19 cellular contexts compared by ENCODE assay signal in the genomic region with DNA sequence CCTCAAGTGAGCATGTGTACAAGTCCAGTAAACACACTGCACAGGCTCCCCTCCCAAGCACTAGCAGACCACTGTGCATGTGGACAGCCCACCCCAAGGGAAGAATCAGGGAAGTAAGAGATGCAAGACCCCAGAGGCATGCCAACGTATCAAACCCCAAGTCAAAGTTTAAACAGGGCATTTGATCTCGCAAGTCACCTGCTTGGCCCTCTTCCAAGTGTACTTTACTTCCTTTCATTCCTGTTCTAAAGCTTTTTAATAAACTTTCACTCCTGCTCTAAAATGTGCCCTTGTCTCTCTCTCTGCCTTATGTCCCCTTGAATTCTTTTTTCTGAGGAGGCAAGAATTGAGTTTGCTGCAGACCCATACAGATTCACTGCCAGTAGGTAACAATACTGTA.
A peak's percentile ranks its signal among the peaks of the same experiment; 100 is the strongest.
DNase-seq lines count a peak whose midpoint lies in the region; ATAC-seq, FAIRE-seq and TF ChIP-seq lines count a peak whose summit lies in the region.
"Had no signal": no experiment of that assay in that cellular context is flagged by ENCODE, and none has a peak within 500 bp of the region (broad histone marks: within the 10 kb centered on the region; RNA-seq: fewer than 3 reads in every experiment).

No MANE protein-coding gene starts in this region.

- intact Hi-C loops in IMR-90 (cut with micrococcal nuclease) = loop anchor here (5.0 kb wide), 1 partner anchor 108 kb away; no protein-coding TSS in a partner anchor
- intact Hi-C loops in kidney (cut with DNase I) = no loop called here

- TF ChIP-seq POLR2A in IMR-90 (IDR thresholded peaks at IDR 0.05; ENCODE audit: low read depth, low read length) = no peak

- H3K4me3 ChIP-seq in GM23338 = no peak overlapping the region
- H3K4me3 ChIP-seq in IMR-90 (ENCODE audit: insufficient read depth, low read depth, low read length) = no peak overlapping the region
- H3K4me3 ChIP-seq in kidney (ENCODE audit: low read length in 2 of 2) = peak overlapping the region; percentile 18 to 35
- no peak overlapping the region for H3K4me3 ChIP-seq in mesenchymal stem cell (ENCODE audit: insufficient read depth in 1 of 2, low read depth in 1 of 2, low read length in 2 of 2)

- no peak overlapping the region for H3K4me2 ChIP-seq in GM23338
- H3K4me2 ChIP-seq in IMR-90 (ENCODE audit: low read depth, low read length) = no peak overlapping the region
- H3K4me2 ChIP-seq in mesenchymal stem cell (ENCODE audit: low read length, poor library complexity, severe bottlenecking) = no peak overlapping the region

- DNase-seq in GM23338 (ENCODE audit: low spot score) (no peak), IMR-90 (no peak), kidney (no peak), mesenchymal stem cell (no peak), DMS 273 (lab: John Stamatoyannopoulos, UW; ENCODE audit: unreplicated experiment) (no peak), midbrain (lab: John Stamatoyannopoulos, UW) (no peak)
- DNase-seq in activated naive CD8-positive, alpha-beta T cell treated with anti-CD3 and anti-CD28 coated beads, Interleukin-2, amount 50 U/mL, for 24 hours = no peak
- DNase-seq in stimulated activated naive B cell treated with anti-CD40 and anti-IgM and Interleukin-4, amounts not matched to agents 10 μg/mL and 1 μg/mL and 100 μg/mL, for 72 hours = no peak
- DNase-seq: ACHN; BE2C; C1 segment of cervical spinal cord; CD4-positive, CD25-positive, alpha-beta regulatory T cell; CD8-positive, alpha-beta memory T cell; COR-L47; GF-D8; HCEC 1CT; KBM-7 had no signal

- FAIRE-seq in kidney (lab: Jason Lieb, UNC) = no peak
- FAIRE-seq: A204.1, H54 had no signal

- H3K36me3 Mint-ChIP-seq in GM23338 (ENCODE audit: low read depth) = no peaks in the 10 kb centered on the region
- no peaks in the 10 kb centered on the region for H3K36me3 Mint-ChIP-seq in activated naive CD8-positive, alpha-beta T cell treated with anti-CD3 and anti-CD28 coated beads, Interleukin-2, amount 50 U/mL, for 24 hours (ENCODE audit: low read depth)
- H3K36me3 Mint-ChIP-seq in stimulated activated naive B cell treated with anti-CD40 and anti-IgM and Interleukin-4, amounts not matched to agents 10 μg/mL and 1 μg/mL and 100 μg/mL, for 72 hours = no peaks in the 10 kb centered on the region
- H3K36me3 Mint-ChIP-seq: CD4-positive, CD25-positive, alpha-beta regulatory T cell; CD8-positive, alpha-beta memory T cell had no signal

- H3K18ac ChIP-seq in IMR-90 (ENCODE audit: low read depth, low read length) (no peak overlapping the region), mesenchymal stem cell (ENCODE audit: low read depth in 1 of 2, low read length in 2 of 2) (no peak overlapping the region)

- H3K9ac ChIP-seq in IMR-90 (ENCODE audit: low read depth, low read length) (no peak overlapping the region), kidney (ENCODE audit: low read length in 2 of 2) (no peak overlapping the region), mesenchymal stem cell (ENCODE audit: low read length) (no peak overlapping the region)

- H3K27me3 ChIP-seq in GM23338 (ENCODE audit: insufficient read depth) (no peaks in the 10 kb centered on the region), IMR-90 (ENCODE audit: control insufficient read depth, insufficient read depth, low read length) (no peaks in the 10 kb centered on the region), mesenchymal stem cell (ENCODE audit: control insufficient read depth in 1 of 2, insufficient read depth in 1 of 2, low read length in 2 of 2) (no peaks in the 10 kb centered on the region)
- H3K27me3 ChIP-seq: BE2C had no signal

- H3K4me1 Mint-ChIP-seq in GM23338 = peaks cover 14% of the 10 kb centered on the region
- no peaks in the 10 kb centered on the region for H3K4me1 Mint-ChIP-seq in activated naive CD8-positive, alpha-beta T cell treated with anti-CD3 and anti-CD28 coated beads, Interleukin-2, amount 50 U/mL, for 24 hours
- no peaks in the 10 kb centered on the region for H3K4me1 Mint-ChIP-seq in stimulated activated naive B cell treated with anti-CD40 and anti-IgM and Interleukin-4, amounts not matched to agents 10 μg/mL and 1 μg/mL and 100 μg/mL, for 72 hours
- H3K4me1 Mint-ChIP-seq: CD4-positive, CD25-positive, alpha-beta regulatory T cell; CD8-positive, alpha-beta memory T cell had no signal

- H4K5ac ChIP-seq in IMR-90 (ENCODE audit: low read depth, low read length) = no peak overlapping the region

- BruUV-seq in IMR-90 (replicated peaks; lab: Mats Ljungman, UMichigan) = no TSS peak

- no peak overlapping the region for H2BK12ac ChIP-seq in mesenchymal stem cell (ENCODE audit: low read length in 2 of 2)

- H2BK5ac ChIP-seq in IMR-90 (ENCODE audit: low read depth, low read length, poor library complexity, severe bottlenecking) = no peak overlapping the region
- H2BK5ac ChIP-seq in mesenchymal stem cell (ENCODE audit: low read depth, low read length, poor library complexity, severe bottlenecking) = no peak overlapping the region

- TF ChIP-seq CTCF in GM23338 (conservative IDR thresholded peaks at IDR 0.05; ENCODE audit: low read depth in 2 of 2) = no peak
- TF ChIP-seq CTCF in IMR-90 (conservative IDR thresholded peaks at IDR 0.05; ENCODE audit: low read depth, low read length) = no peak
- TF ChIP-seq CTCF in kidney (IDR thresholded peaks at IDR 0.05; ENCODE audit: borderline replicate concordance, extremely low read depth, insufficient read depth) = no peak

- H3K4me3 Mint-ChIP-seq in GM23338 = no peak overlapping the region
- H3K4me3 Mint-ChIP-seq in activated naive CD8-positive, alpha-beta T cell treated with anti-CD3 and anti-CD28 coated beads, Interleukin-2, amount 50 U/mL, for 24 hours = no peak overlapping the region
- H3K4me3 Mint-ChIP-seq in stimulated activated naive B cell treated with anti-CD40 and anti-IgM and Interleukin-4, amounts not matched to agents 10 μg/mL and 1 μg/mL and 100 μg/mL, for 72 hours = no peak overlapping the region
- H3K4me3 Mint-ChIP-seq: CD4-positive, CD25-positive, alpha-beta regulatory T cell; CD8-positive, alpha-beta memory T cell had no signal

- in situ Hi-C loops in IMR-90 (cut with MboI; ENCODE audit: low sequenced_read_pairs) = loop anchor here (25.0 kb wide), 1 partner anchor 518 kb away; no protein-coding TSS in a partner anchor

- H3K36me3 ChIP-seq in GM23338 (ENCODE audit: insufficient read depth) = no peaks in the 10 kb centered on the region
- no peaks in the 10 kb centered on the region for H3K36me3 ChIP-seq in IMR-90 (ENCODE audit: control insufficient read depth, insufficient read depth, low read length)
- H3K36me3 ChIP-seq in kidney (ENCODE audit: control insufficient read depth in 1 of 2, insufficient read depth in 2 of 2, low read length in 2 of 2) = no peaks in the 10 kb centered on the region
- no peaks in the 10 kb centered on the region for H3K36me3 ChIP-seq in mesenchymal stem cell (ENCODE audit: control insufficient read depth in 1 of 2, insufficient read depth in 2 of 2, low read depth in 1 of 2, low read length in 2 of 2)
- H3K36me3 ChIP-seq: BE2C had no signal

- no peak overlapping the region for H3K23ac ChIP-seq in IMR-90 (ENCODE audit: low read depth, low read length)
- H3K23ac ChIP-seq in mesenchymal stem cell (ENCODE audit: low read length in 2 of 2) = no peak overlapping the region

- H3K4me1 ChIP-seq in GM23338 (ENCODE audit: insufficient read depth) = peaks cover 11% of the 10 kb centered on the region
- peaks cover 3% of the 10 kb centered on the region; the same call in 1 of the 2 replicates for H3K4me1 ChIP-seq in IMR-90 (ENCODE audit: control insufficient read depth, insufficient read depth, low read length)
- H3K4me1 ChIP-seq in kidney (ENCODE audit: control insufficient read depth in 1 of 2, insufficient read depth in 1 of 2, low read depth in 1 of 2, low read length in 2 of 2) = peaks cover 0 to 2% of the 10 kb centered on the region in 2 donors
- peaks cover 1% of the 10 kb centered on the region for H3K4me1 ChIP-seq in mesenchymal stem cell (ENCODE audit: control insufficient read depth, insufficient read depth, low read depth, low read length)
- H3K4me1 ChIP-seq: BE2C had no signal

- CTCF ChIA-PET in IMR-90 (lab: Yijun Ruan, JAX) = interaction anchor here (0.6 kb wide), 1 partner anchor 166 kb away, joined by 3 read pairs; no protein-coding TSS in a partner anchor

- dilution Hi-C loops in IMR-90 (cut with HindIII; ENCODE audit: low sequenced_read_pairs, unreplicated experiment) = no loop called here

- H4K91ac ChIP-seq in IMR-90 (ENCODE audit: insufficient read depth, low read depth, low read length) (peak overlapping the region; percentile 24; the same call in 1 of the 2 replicates), mesenchymal stem cell (ENCODE audit: low read length) (no peak overlapping the region)

- H3F3A ChIP-seq in GM23338 (replicated peaks; ENCODE audit: low read depth) = no peaks in the 10 kb centered on the region

- H2BK15ac ChIP-seq in IMR-90 (ENCODE audit: low read depth, low read length) (no peak overlapping the region), mesenchymal stem cell (ENCODE audit: low read depth, poor library complexity, severe bottlenecking) (no peak overlapping the region)

- 0 out of 2 replicates have a peak overlapping the region, but pooled peaks have one; percentile 66 for H2AFZ ChIP-seq in GM23338
- no peak overlapping the region for H2AFZ ChIP-seq in IMR-90 (replicated peaks; ENCODE audit: low read length, poor library complexity)
- H2AFZ ChIP-seq in mesenchymal stem cell (ENCODE audit: low read depth, low read length) = no peak overlapping the region

- no peak for ATAC-seq in GM23338
- no peak for ATAC-seq in IMR-90 (ENCODE audit: low read depth)
- no peak for ATAC-seq in activated naive CD8-positive, alpha-beta T cell treated with anti-CD3 and anti-CD28 coated beads, Interleukin-2, amount 50 U/mL, for 24 hours
- no peak for ATAC-seq in stimulated activated naive B cell treated with anti-CD40 and anti-IgM and Interleukin-4, amounts not matched to agents 10 μg/mL and 1 μg/mL and 100 μg/mL, for 72 hours (replicated peaks)

- no peaks in the 10 kb centered on the region for H3K9me3 Mint-ChIP-seq in GM23338
- H3K9me3 Mint-ChIP-seq in activated naive CD8-positive, alpha-beta T cell treated with anti-CD3 and anti-CD28 coated beads, Interleukin-2, amount 50 U/mL, for 24 hours = no peaks in the 10 kb centered on the region
- H3K9me3 Mint-ChIP-seq in stimulated activated naive B cell treated with anti-CD40 and anti-IgM and Interleukin-4, amounts not matched to agents 10 μg/mL and 1 μg/mL and 100 μg/mL, for 72 hours = peaks cover 0 to 1% of the 10 kb centered on the region in 2 donors
- H3K9me3 Mint-ChIP-seq: CD4-positive, CD25-positive, alpha-beta regulatory T cell had no signal

- H3K79me1 ChIP-seq in IMR-90 (ENCODE audit: low read depth in 1 of 2, low read length in 2 of 2) (no peaks in the 10 kb centered on the region), mesenchymal stem cell (replicated peaks; ENCODE audit: low read length, poor library complexity, severe bottlenecking) (no peaks in the 10 kb centered on the region)

- H4K8ac ChIP-seq in IMR-90 (ENCODE audit: low read depth in 2 of 2, low read length in 2 of 2) (no peak overlapping the region), mesenchymal stem cell (ENCODE audit: low read length) (no peak overlapping the region)

- POLR2A ChIA-PET in IMR-90 (lab: Charles Lee; ENCODE audit: unreplicated experiment) = no interaction called here

- no peak for TF ChIP-seq RAD21 in IMR-90 (IDR thresholded peaks at IDR 0.05; ENCODE audit: low read length)

- H2AK9ac ChIP-seq in IMR-90 (replicated peaks; ENCODE audit: low read depth, low read length, poor library complexity) = no peak overlapping the region

- no CpG with 5 or more reads among the region's 2 CpGs for whole genome bisulfite sequencing in IMR-90 (ENCODE audit: extremely low coverage in 2 of 2, insufficient read length in 1 of 2), 2 experiments
- 95% methylated on average over 2 of the region's 2 CpGs for WGBS in mesenchymal stem cell

- peak overlapping the region; percentile 8 for H3K4ac ChIP-seq in IMR-90 (ENCODE audit: low read depth, low read length)
- H3K4ac ChIP-seq in mesenchymal stem cell (ENCODE audit: low read depth in 1 of 2, low read length in 2 of 2) = no peak overlapping the region

- H3K9me3 ChIP-seq in IMR-90 (ENCODE audit: control insufficient read depth, insufficient read depth, low read length) = peaks cover 3% of the 10 kb centered on the region; the same call in 1 of the 2 replicates
- no peaks in the 10 kb centered on the region for H3K9me3 ChIP-seq in kidney (ENCODE audit: control insufficient read depth in 1 of 2, low read length in 2 of 2)
- H3K9me3 ChIP-seq in mesenchymal stem cell (ENCODE audit: control insufficient read depth, low read length) = no peaks in the 10 kb centered on the region
- H3K9me3 ChIP-seq: BE2C had no signal

- peak overlapping the region; percentile 32; the same call in 1 of the 2 replicates for H2BK20ac ChIP-seq in IMR-90 (ENCODE audit: low read depth, low read length)

- no peaks in the 10 kb centered on the region for H3K27me3 Mint-ChIP-seq in GM23338 (ENCODE audit: insufficient read depth, low read depth, poor library complexity)
- peaks cover 6% of the 10 kb centered on the region for H3K27me3 Mint-ChIP-seq in activated naive CD8-positive, alpha-beta T cell treated with anti-CD3 and anti-CD28 coated beads, Interleukin-2, amount 50 U/mL, for 24 hours
- H3K27me3 Mint-ChIP-seq in stimulated activated naive B cell treated with anti-CD40 and anti-IgM and Interleukin-4, amounts not matched to agents 10 μg/mL and 1 μg/mL and 100 μg/mL, for 72 hours = peaks cover 0 to 8% of the 10 kb centered on the region in 2 donors
- H3K27me3 Mint-ChIP-seq: CD4-positive, CD25-positive, alpha-beta regulatory T cell had no signal

- H3K9me2 ChIP-seq in GM23338 (ENCODE audit: insufficient read depth) = no peaks in the 10 kb centered on the region

- H3K14ac ChIP-seq in IMR-90 (replicated peaks; ENCODE audit: low read depth, low read length) (no peak overlapping the region; the same call in 1 of the 2 replicates), mesenchymal stem cell (ENCODE audit: low read length in 2 of 2) (no peak overlapping the region)

- H3K79me2 ChIP-seq in GM23338 (replicated peaks; ENCODE audit: insufficient read depth) = no peaks in the 10 kb centered on the region

- H2BK120ac ChIP-seq in IMR-90 (ENCODE audit: low read depth, low read length) (peak overlapping the region; percentile 35; the same call in 1 of the 2 replicates), mesenchymal stem cell (ENCODE audit: low read depth, low read length) (no peak overlapping the region)

- no peak overlapping the region for H3K56ac ChIP-seq in IMR-90 (ENCODE audit: extremely low read depth, insufficient read depth, low read length)

- H4K20me1 ChIP-seq in GM23338 (replicated peaks; ENCODE audit: insufficient read depth) (no peaks in the 10 kb centered on the region), IMR-90 (ENCODE audit: insufficient read depth, low read length) (no peaks in the 10 kb centered on the region)

- H2AK5ac ChIP-seq in IMR-90 (ENCODE audit: low read depth, low read length) = peak overlapping the region; percentile 25; the same call in 1 of the 2 replicates
- peak overlapping the region; percentile 60 for H2AK5ac ChIP-seq in mesenchymal stem cell (ENCODE audit: low read length, severe bottlenecking)

- H3K27ac Mint-ChIP-seq in GM23338 = no peak overlapping the region
- H3K27ac Mint-ChIP-seq in activated naive CD8-positive, alpha-beta T cell treated with anti-CD3 and anti-CD28 coated beads, Interleukin-2, amount 50 U/mL, for 24 hours = no peak overlapping the region
- no peak overlapping the region for H3K27ac Mint-ChIP-seq in stimulated activated naive B cell treated with anti-CD40 and anti-IgM and Interleukin-4, amounts not matched to agents 10 μg/mL and 1 μg/mL and 100 μg/mL, for 72 hours
- H3K27ac Mint-ChIP-seq: CD4-positive, CD25-positive, alpha-beta regulatory T cell; CD8-positive, alpha-beta memory T cell had no signal

- no peaks in the 10 kb centered on the region for H3K9me1 ChIP-seq in IMR-90 (ENCODE audit: insufficient read depth, low read length)

- H3K27ac ChIP-seq in GM23338 (ENCODE audit: low read depth) = no peak overlapping the region
- no peak overlapping the region for H3K27ac ChIP-seq in IMR-90 (ENCODE audit: insufficient read depth, low read length)
- H3K27ac ChIP-seq in kidney (ENCODE audit: low read depth in 2 of 2, low read length in 2 of 2) = peak overlapping the region in 1 of 2 donors; percentile 20
- H3K27ac ChIP-seq in mesenchymal stem cell (ENCODE audit: low read length, poor library complexity, severe bottlenecking) = no peak overlapping the region

Comparison
In these comparisons a context has a peak if more than half of its experiments do, and no peak if none do; other contexts are left out.
1. H3K4me3 ChIP-seq: peak in kidney (2 of 2); none in GM23338 (single experiment), IMR-90 (single experiment) and mesenchymal stem cell (0 of 2).